34 cellular contexts compared by ENCODE assay signal in the genomic region with DNA sequence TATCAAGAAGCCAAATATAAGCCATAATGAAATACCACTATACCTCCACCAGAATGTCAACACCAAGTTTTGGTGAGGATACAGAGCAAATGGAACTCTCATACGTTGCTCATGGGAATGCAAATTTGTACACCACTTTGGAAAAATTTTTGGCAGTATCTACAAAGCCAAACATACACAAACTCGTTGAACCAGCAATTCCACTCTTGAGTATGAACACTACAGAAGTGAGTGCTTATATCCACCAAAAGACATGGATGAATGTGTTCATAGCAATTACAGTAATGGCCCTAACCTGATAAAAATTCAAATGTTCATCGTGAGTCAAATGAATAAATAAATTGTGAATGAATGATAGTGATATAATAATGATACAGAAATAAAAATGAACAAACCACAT. TPM values are rescaled to one million over a fixed set of nuclear protein-coding genes. Genes with fewer than 3 reads are reported as not detected.
"Had no signal": no experiment of that assay in that cellular context is flagged by ENCODE, and none has a peak within 500 bp of the region (broad histone marks: within the 10 kb centered on the region; RNA-seq: fewer than 3 reads in every experiment).

No MANE protein-coding gene starts in this region.

- DNase-seq: activated CD4-positive, alpha-beta memory T cell treated with anti-CD3 and anti-CD28 coated beads for 36 hours; activated CD4-positive, alpha-beta T cell treated with anti-CD3 and anti-CD28 coated beads, Interleukin-2, amount 10 ng/mL, durations not matched to agents 24 days and 14 days; activated CD4-positive, CD25-positive, alpha-beta regulatory T cell treated with anti-CD3 and anti-CD28 coated beads, Interleukin-2, amount 50 U/mL, for 72 hours; activated CD8-positive, alpha-beta memory T cell treated with anti-CD3 and anti-CD28 coated beads, Interleukin-2, amount 50 U/mL, for 48 hours; activated gamma-delta T cell; activated naive CD4-positive, alpha-beta T cell treated with anti-CD3 and anti-CD28 coated beads, Interleukin-2, amount 10 ng/mL, durations not matched to agents 7 days and 5 days; activated naive CD8-positive, alpha-beta T cell treated with anti-CD3 and anti-CD28 coated beads, Interleukin-2, amount 10 ng/mL, durations not matched to agents 7 days and 5 days; activated T-cell treated with anti-CD3 and anti-CD28 coated beads, Interleukin-2, amount 50 U/mL, for 24 hours; dorsolateral prefrontal cortex; effector memory CD4-positive, alpha-beta T cell; erythroblast; left cardiac atrium; midbrain; naive thymus-derived CD4-positive, alpha-beta T cell; stimulated activated CD4-positive, alpha-beta T cell treated with anti-CD3 and anti-CD28 coated beads, Interleukin-1b, Interleukin-23, amount 100 ng/mL, for 48 hours; stimulated activated naive B cell treated with anti-CD40 and anti-IgM and Interleukin-4, amounts not matched to agents 10 μg/mL and 1 μg/mL and 100 μg/mL, for 72 hours; T-helper 17 cell; tibial artery had no signal

- H3K4me3 ChIP-seq: ascending aorta, coronary artery, dorsolateral prefrontal cortex, gastroesophageal sphincter, hepatocyte, right atrium auricular region, smooth muscle cell, suprapubic skin, tibial artery had no signal

- H3K27ac ChIP-seq: ascending aorta, coronary artery, dorsolateral prefrontal cortex, gastroesophageal sphincter, hepatocyte, right atrium auricular region, suprapubic skin, tibial artery had no signal

- H3K4me1 ChIP-seq: ascending aorta, gastroesophageal sphincter, right atrium auricular region, suprapubic skin, tibial artery had no signal

- ATAC-seq: gastroesophageal sphincter; left cardiac atrium; naive thymus-derived CD4-positive, alpha-beta T cell; stimulated activated naive B cell treated with anti-CD40 and anti-IgM and Interleukin-4, amounts not matched to agents 10 μg/mL and 1 μg/mL and 100 μg/mL, for 72 hours; T-helper 17 cell had no signal

- H3K36me3 ChIP-seq: ascending aorta, gastroesophageal sphincter, right atrium auricular region, suprapubic skin had no signal

- H3K27me3 ChIP-seq: ascending aorta, dorsolateral prefrontal cortex, gastroesophageal sphincter, hepatocyte, right atrium auricular region, suprapubic skin, tibial artery had no signal

- H3K9me3 ChIP-seq: ascending aorta, gastroesophageal sphincter, right atrium auricular region, suprapubic skin, tibial artery had no signal

RNA-seq across cellular contexts. Expression of a gene that starts 24.8 kb away (rescaled TPM):
- total RNA-seq: activated CD4-positive, alpha-beta memory T cell treated with anti-CD3 and anti-CD28 coated beads for 36 hours; activated CD4-positive, alpha-beta T cell treated with anti-CD3 and anti-CD28 coated beads, Interleukin-2, amount 10 ng/mL, durations not matched to agents 24 days and 14 days; activated naive CD8-positive, alpha-beta T cell treated with anti-CD3 and anti-CD28 coated beads, Interleukin-2, amount 10 ng/mL, durations not matched to agents 7 days and 5 days; ascending aorta; cardiac septum; cerebellum; fibroblast of lung; fibroblast of villous mesenchyme; gastroesophageal sphincter; hepatocyte; left cardiac atrium; liver; naive thymus-derived CD4-positive, alpha-beta T cell; pulmonary artery endothelial cell; right atrium auricular region; smooth muscle cell; suprapubic skin; T-helper 17 cell; urinary bladder had no signal
- polyA plus RNA-seq: fibroblast of lung; hepatocyte; keratinocyte; liver; naive thymus-derived CD4-positive, alpha-beta T cell; neural cell; smooth muscle cell; urinary bladder had no signal
